Comparison of ENCODE assay signal across 12 cellular contexts in the genomic region with DNA sequence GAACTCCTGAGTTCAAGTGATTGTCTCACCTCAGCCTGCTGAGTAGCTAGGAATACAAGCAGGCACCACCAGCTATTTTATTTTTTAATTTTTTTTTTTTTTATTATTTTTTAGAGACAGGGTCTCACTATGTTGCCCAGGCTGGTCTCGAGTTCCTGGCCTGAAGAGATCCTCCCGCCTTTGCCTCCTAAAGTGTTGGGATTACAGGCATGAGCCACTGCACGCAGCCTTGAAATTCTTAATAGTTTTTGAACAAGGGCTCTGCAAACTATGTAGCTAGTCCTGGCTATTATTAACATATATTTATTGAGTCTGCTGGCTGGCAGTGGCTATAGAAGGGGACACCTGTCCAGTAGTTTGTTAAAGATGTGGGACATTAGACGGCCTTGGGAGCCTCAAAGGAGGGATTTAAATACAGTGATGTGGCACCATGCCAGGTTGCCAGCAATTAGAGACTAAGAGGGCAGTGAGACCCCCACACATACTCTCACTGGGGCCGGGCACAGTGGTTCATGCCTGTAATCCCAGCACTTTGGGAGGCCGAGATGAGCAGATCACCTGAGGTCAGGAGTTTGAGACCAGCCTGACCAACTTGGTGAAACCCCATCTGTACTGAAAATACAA. TPM values are rescaled to one million over a fixed set of nuclear protein-coding genes. Genes with fewer than 3 reads are reported as not detected.
DNase-seq lines count a peak whose midpoint lies in the region; ATAC-seq and TF ChIP-seq lines count a peak whose summit lies in the region.
"Had no signal": no experiment of that assay in that cellular context is flagged by ENCODE, and none has a peak within 500 bp of the region (broad histone marks: within the 10 kb centered on the region; RNA-seq: fewer than 3 reads in every experiment).

No MANE protein-coding gene starts in this region.

- peaks cover 84% of the 10 kb centered on the region for H3K4me1 Mint-ChIP-seq in CD8-positive, alpha-beta T cell (ENCODE audit: low read depth)
- H3K4me1 Mint-ChIP-seq in activated T-helper 1 cell treated with anti-CD3 and anti-CD28 coated beads, Interleukin-12 subunit alpha, Interleukin-12 subunit beta, Interleukin-2, Interleukin-4 antibody, amounts not matched to agents 30 ng/mL and 10 ng/mL and 1 ng/mL, durations not matched to agents 14 hours and 24 hours and 36 hours (ENCODE audit: low read depth): peaks cover 74% of the 10 kb centered on the region

- H3K9me3 Mint-ChIP-seq in CD8-positive, alpha-beta T cell: no peaks in the 10 kb centered on the region
- H3K9me3 Mint-ChIP-seq in activated T-helper 1 cell treated with anti-CD3 and anti-CD28 coated beads, Interleukin-12 subunit alpha, Interleukin-12 subunit beta, Interleukin-2, Interleukin-4 antibody, amounts not matched to agents 30 ng/mL and 10 ng/mL and 1 ng/mL, durations not matched to agents 14 hours and 24 hours and 36 hours: no peaks in the 10 kb centered on the region

- H3K4me3 Mint-ChIP-seq in CD8-positive, alpha-beta T cell: peak overlapping the region; percentile 71
- no peak overlapping the region for H3K4me3 Mint-ChIP-seq in activated T-helper 1 cell treated with anti-CD3 and anti-CD28 coated beads, Interleukin-12 subunit alpha, Interleukin-12 subunit beta, Interleukin-2, Interleukin-4 antibody, amounts not matched to agents 30 ng/mL and 10 ng/mL and 1 ng/mL, durations not matched to agents 14 hours and 24 hours and 36 hours

- no peak for TF ChIP-seq CTCF in CD8-positive, alpha-beta T cell (IDR thresholded peaks at IDR 0.05)
- TF ChIP-seq CTCF in dorsolateral prefrontal cortex (IDR thresholded peaks at IDR 0.05 in 54 of 56, conservative IDR thresholded peaks at IDR 0.05 in 2 of 56; ENCODE audit: low read depth in 1 of 56, partially characterized antibody in 56 of 56): no peak

- H3K9ac ChIP-seq in BLaER1: peak overlapping the region; percentile 79

- H3K9me3 ChIP-seq in BLaER1 (no peaks in the 10 kb centered on the region), mesodermal cell (ENCODE audit: control insufficient read depth, low read length) (no peaks in the 10 kb centered on the region)
- H3K9me3 ChIP-seq in CD8-positive, alpha-beta T cell (ENCODE audit: low read length): no peaks in the 10 kb centered on the region
- H3K9me3 ChIP-seq: stomach had no signal

- peaks cover 78% of the 10 kb centered on the region for H3K36me3 Mint-ChIP-seq in CD8-positive, alpha-beta T cell
- H3K36me3 Mint-ChIP-seq in activated T-helper 1 cell treated with anti-CD3 and anti-CD28 coated beads, Interleukin-12 subunit alpha, Interleukin-12 subunit beta, Interleukin-2, Interleukin-4 antibody, amounts not matched to agents 30 ng/mL and 10 ng/mL and 1 ng/mL, durations not matched to agents 14 hours and 24 hours and 36 hours (ENCODE audit: low read depth): peaks cover 25% of the 10 kb centered on the region

- H3K36me3 ChIP-seq in BLaER1 (peaks cover 51% of the 10 kb centered on the region), mesodermal cell (ENCODE audit: control insufficient read depth, insufficient read depth, low read length) (no peaks in the 10 kb centered on the region)
- peaks cover 32% of the 10 kb centered on the region for H3K36me3 ChIP-seq in CD8-positive, alpha-beta T cell (ENCODE audit: insufficient read depth, low read length)

- no peaks in the 10 kb centered on the region for H3K27me3 ChIP-seq in BLaER1
- H3K27me3 ChIP-seq in CD8-positive, alpha-beta T cell (ENCODE audit: insufficient read depth, low read length): no peaks in the 10 kb centered on the region
- no peaks in the 10 kb centered on the region for H3K27me3 ChIP-seq in dorsolateral prefrontal cortex
- H3K27me3 ChIP-seq: stomach had no signal

- no peak for ATAC-seq in CD8-positive, alpha-beta T cell
- no peak for ATAC-seq in HG02798 (IDR thresholded peaks at IDR 0.05; ENCODE audit: poor library complexity, unreplicated experiment)
- ATAC-seq: sciatic nerve had no signal

- intact Hi-C loops in CD8-positive, alpha-beta T cell (cut with DNase I, micrococcal nuclease): no loop called here
- intact Hi-C loops in activated T-helper 1 cell treated with anti-CD3 and anti-CD28 coated beads, Interleukin-12 subunit alpha, Interleukin-12 subunit beta, Interleukin-2, Interleukin-4 antibody, amounts not matched to agents 30 ng/mL and 10 ng/mL and 1 ng/mL, durations not matched to agents 14 hours and 24 hours and 36 hours (cut with micrococcal nuclease): no loop called here
- intact Hi-C loops in dorsolateral prefrontal cortex (cut with DNase I): no loop called here

- peak overlapping the region; percentile 96 for H3K27ac ChIP-seq in BLaER1
- H3K27ac ChIP-seq in CD8-positive, alpha-beta T cell (ENCODE audit: low read depth, low read length): no peak overlapping the region
- peak overlapping the region; percentile 88 for H3K27ac ChIP-seq in mesodermal cell (ENCODE audit: low read depth, low read length, severe bottlenecking)
- no peak overlapping the region for H3K27ac ChIP-seq in dorsolateral prefrontal cortex
- H3K27ac ChIP-seq: PC-9 had no signal

- POLR2A ChIA-PET in CD8-positive, alpha-beta T cell (lab: Charles Lee): interaction anchor here (1.0 to 2.1 kb wide), 4 partner anchors 11 to 30 kb away, joined by 3 to 17 read pairs (median 4); no protein-coding TSS in a partner anchor

- H3K27me3 Mint-ChIP-seq in CD8-positive, alpha-beta T cell (ENCODE audit: low read depth): no peaks in the 10 kb centered on the region
- H3K27me3 Mint-ChIP-seq in activated T-helper 1 cell treated with anti-CD3 and anti-CD28 coated beads, Interleukin-12 subunit alpha, Interleukin-12 subunit beta, Interleukin-2, Interleukin-4 antibody, amounts not matched to agents 30 ng/mL and 10 ng/mL and 1 ng/mL, durations not matched to agents 14 hours and 24 hours and 36 hours (ENCODE audit: insufficient read depth): no peaks in the 10 kb centered on the region

- H3K4me1 ChIP-seq in BLaER1 (peaks cover 98% of the 10 kb centered on the region), mesodermal cell (ENCODE audit: control insufficient read depth, insufficient read depth, low read length, poor library complexity, severe bottlenecking) (peaks cover 26% of the 10 kb centered on the region)
- peaks cover 88% of the 10 kb centered on the region for H3K4me1 ChIP-seq in CD8-positive, alpha-beta T cell (ENCODE audit: insufficient read depth, low read length)

- H3K27ac Mint-ChIP-seq in CD8-positive, alpha-beta T cell: peak overlapping the region; percentile 99
- H3K27ac Mint-ChIP-seq in activated T-helper 1 cell treated with anti-CD3 and anti-CD28 coated beads, Interleukin-12 subunit alpha, Interleukin-12 subunit beta, Interleukin-2, Interleukin-4 antibody, amounts not matched to agents 30 ng/mL and 10 ng/mL and 1 ng/mL, durations not matched to agents 14 hours and 24 hours and 36 hours: peak overlapping the region; percentile 94

- CTCF ChIA-PET in CD8-positive, alpha-beta T cell (lab: Charles Lee): interaction anchor here (0.8 to 7.6 kb wide), 4 partner anchors 14 to 245 kb away, joined by 3 to 64 read pairs (median 3); no protein-coding TSS in a partner anchor

- no peaks in the 10 kb centered on the region for H4K20me1 ChIP-seq in BLaER1

- H3K4me3 ChIP-seq in BLaER1 (peak overlapping the region; percentile 22; the same call in 1 of the 2 replicates), mesodermal cell (ENCODE audit: extremely low read depth, insufficient read depth, low read length, poor library complexity, severe bottlenecking) (no peak overlapping the region), dorsolateral prefrontal cortex (no peak overlapping the region)
- no peak overlapping the region for H3K4me3 ChIP-seq in CD8-positive, alpha-beta T cell (ENCODE audit: low read depth, low read length)
- H3K4me3 ChIP-seq: PC-9, stomach had no signal

- peak overlapping the region; percentile 81 for H3K4me2 ChIP-seq in BLaER1
- H3K4me2 ChIP-seq: PC-9 had no signal

- 88 to 97% methylated on average over 3 to 4 of the region's 6 CpGs for WGBS in mesodermal cell (ENCODE audit: insufficient coverage in 2 of 2), 2 experiments

- DNase-seq in CD8-positive, alpha-beta T cell: no peak
- no peak for DNase-seq in activated T-helper 1 cell treated with anti-CD3 and anti-CD28 coated beads, Interleukin-12 subunit alpha, Interleukin-12 subunit beta, Interleukin-2, Interleukin-4 antibody, amounts not matched to agents 30 ng/mL and 10 ng/mL and 1 ng/mL, durations not matched to agents 14 hours and 24 hours and 36 hours (ENCODE audit: low spot score)
- DNase-seq in dorsolateral prefrontal cortex (no peak), NCI-H1930 (lab: John Stamatoyannopoulos, UW) (no peak), NCI-H524 treated with DMSO at 0.1 percent for 48 hours (lab: John Stamatoyannopoulos, UW) (no peak)
- DNase-seq: cortex of kidney, PC-9, stomach had no signal

RNA-seq across cellular contexts. Expression of a gene that starts 21.1 kb away (rescaled TPM):
- 10 to 100 TPM; 24.6 to 33.3 TPM for total RNA-seq in CD8-positive, alpha-beta T cell
- 36.7 and 38.3 TPM in 2 replicates for total RNA-seq in activated T-helper 1 cell treated with anti-CD3 and anti-CD28 coated beads, Interleukin-12 subunit alpha, Interleukin-12 subunit beta, Interleukin-2, Interleukin-4 antibody, amounts not matched to agents 30 ng/mL and 10 ng/mL and 1 ng/mL, durations not matched to agents 14 hours and 24 hours and 36 hours
- polyA plus RNA-seq in mesodermal cell (2013, experiment 1 of 2): 19.4 TPM
- polyA plus RNA-seq in mesodermal cell (2013, experiment 2 of 2): 17.4 TPM
- 10 to 100 TPM; 17.7 to 55.8 (median 29.5) TPM for total RNA-seq in dorsolateral prefrontal cortex

Comparison
In these comparisons a context has a peak if more than half of its experiments do, and no peak if none do; other contexts are left out.
1. H3K27ac ChIP-seq: peak in BLaER1 (single experiment) and mesodermal cell (single experiment); none in CD8-positive, alpha-beta T cell (single experiment) and dorsolateral prefrontal cortex (0 of 59).